ENCODE assay signal across 21 cellular contexts in genomic region chr17:3759597-3760216, GRCh38. TPM values are rescaled to one million over a fixed set of nuclear protein-coding genes. Genes with fewer than 3 reads are reported as not detected.
DNase-seq lines count a peak whose midpoint lies in the region; TF ChIP-seq lines count a peak whose summit lies in the region.
"Had no signal": no experiment of that assay in that cellular context is flagged by ENCODE, and none has a peak within 500 bp of the region (broad histone marks: within the 10 kb centered on the region; RNA-seq: fewer than 3 reads in every experiment).

No MANE protein-coding gene starts in this region.

- no peaks in the 10 kb centered on the region for H4K20me1 ChIP-seq in DOHH2 (ENCODE audit: control insufficient read depth, insufficient read depth, low read depth, low read length)

- intact Hi-C loops in CD4-positive, alpha-beta memory T cell (cut with micrococcal nuclease): no loop called here
- intact Hi-C loops in activated T-helper 1 cell treated with anti-CD3 and anti-CD28 coated beads, Interleukin-12 subunit alpha, Interleukin-12 subunit beta, Interleukin-2, Interleukin-4 antibody, amounts not matched to agents 30 ng/mL and 10 ng/mL and 1 ng/mL, durations not matched to agents 14 hours and 24 hours and 36 hours (cut with micrococcal nuclease): no loop called here

- H3K18ac ChIP-seq in neuronal stem cell (ENCODE audit: low read length): no peak overlapping the region

- no peaks in the 10 kb centered on the region for H3K79me1 ChIP-seq in neuronal stem cell (ENCODE audit: low read depth, low read length)

- no peaks in the 10 kb centered on the region for H3K36me3 ChIP-seq in CD4-positive, alpha-beta memory T cell (ENCODE audit: insufficient read depth, low read length)
- no peaks in the 10 kb centered on the region for H3K36me3 ChIP-seq in DOHH2 (ENCODE audit: control insufficient read depth, low read length)
- no peaks in the 10 kb centered on the region for H3K36me3 ChIP-seq in neuronal stem cell (replicated peaks in 1 of 2; ENCODE audit: control insufficient read depth in 2 of 2, insufficient read depth in 2 of 2, low read length in 2 of 2)
- H3K36me3 ChIP-seq: BE2C had no signal

- no peak overlapping the region for H3K23ac ChIP-seq in neuronal stem cell (ENCODE audit: low read depth, low read length, poor library complexity)

- H3K79me2 ChIP-seq in DOHH2 (ENCODE audit: control insufficient read depth, low read length): no peaks in the 10 kb centered on the region

- peak overlapping the region; percentile 69 for H2AFZ ChIP-seq in neuronal stem cell (ENCODE audit: low read length)

- no peak overlapping the region for H4K8ac ChIP-seq in neuronal stem cell (ENCODE audit: low read depth, low read length)

- H4K91ac ChIP-seq in neuronal stem cell (ENCODE audit: low read depth, low read length, poor library complexity): no peak overlapping the region

- H3K9me3 ChIP-seq in CD4-positive, alpha-beta memory T cell (ENCODE audit: control insufficient read depth in 1 of 2, low read length in 2 of 2): no peaks in the 10 kb centered on the region
- H3K9me3 ChIP-seq in DOHH2 (ENCODE audit: control insufficient read depth, insufficient read depth, low read length): no peaks in the 10 kb centered on the region
- peaks cover 0 to 9% of the 10 kb centered on the region in 2 donors for H3K9me3 ChIP-seq in neuronal stem cell (replicated peaks in 1 of 2; ENCODE audit: control insufficient read depth in 2 of 2, insufficient read depth in 1 of 2, low read depth in 1 of 2, low read length in 2 of 2)
- H3K9me3 ChIP-seq: BE2C had no signal

- peaks cover 0 to 1% of the 10 kb centered on the region in 2 donors for H3K27me3 Mint-ChIP-seq in CD4-positive, alpha-beta memory T cell
- peaks cover 2% of the 10 kb centered on the region for H3K27me3 Mint-ChIP-seq in activated T-helper 1 cell treated with anti-CD3 and anti-CD28 coated beads, Interleukin-12 subunit alpha, Interleukin-12 subunit beta, Interleukin-2, Interleukin-4 antibody, amounts not matched to agents 30 ng/mL and 10 ng/mL and 1 ng/mL, durations not matched to agents 14 hours and 24 hours and 36 hours (ENCODE audit: insufficient read depth)

- POLR2A ChIA-PET in CD4-positive, alpha-beta memory T cell (lab: Charles Lee; ENCODE audit: partially characterized antibody): no interaction called here

- H2AK5ac ChIP-seq in neuronal stem cell (ENCODE audit: low read depth, low read length): peak overlapping the region; percentile 38

- H3K9ac ChIP-seq in neuronal stem cell (ENCODE audit: low read depth, low read length, poor library complexity): no peak overlapping the region

- H3K4me2 ChIP-seq in DOHH2 (ENCODE audit: low read length): peak overlapping the region; percentile 17; the same call in 1 of the 2 replicates
- no peak overlapping the region for H3K4me2 ChIP-seq in neuronal stem cell (ENCODE audit: insufficient read depth, low read length, poor library complexity, severe bottlenecking)

- no peak overlapping the region for H3K4me3 Mint-ChIP-seq in CD4-positive, alpha-beta memory T cell
- no peak overlapping the region for H3K4me3 Mint-ChIP-seq in activated T-helper 1 cell treated with anti-CD3 and anti-CD28 coated beads, Interleukin-12 subunit alpha, Interleukin-12 subunit beta, Interleukin-2, Interleukin-4 antibody, amounts not matched to agents 30 ng/mL and 10 ng/mL and 1 ng/mL, durations not matched to agents 14 hours and 24 hours and 36 hours
- H3K4me3 Mint-ChIP-seq: CD14-positive monocyte had no signal

- WGBS in neuronal stem cell (ENCODE audit: extremely low coverage in 2 of 2, insufficient read length in 2 of 2, insufficient replicate concordance in 1 of 2), 2 donors: no CpG with 5 or more reads among the region's 6 CpGs

- H3K4me1 ChIP-seq in CD4-positive, alpha-beta memory T cell (ENCODE audit: insufficient read depth, low read length): peaks cover 28% of the 10 kb centered on the region
- H3K4me1 ChIP-seq in DOHH2 (ENCODE audit: control insufficient read depth, low read length) (peaks cover 17% of the 10 kb centered on the region), neuronal stem cell (ENCODE audit: control insufficient read depth in 2 of 2, insufficient read depth in 1 of 2, low read depth in 1 of 2, low read length in 2 of 2) (no peaks in the 10 kb centered on the region)
- H3K4me1 ChIP-seq: BE2C had no signal

- TF ChIP-seq CTCF in DOHH2 (IDR thresholded peaks at IDR 0.05; ENCODE audit: low read depth, low read length, poor library complexity, severe bottlenecking): no peak
- no peak for TF ChIP-seq CTCF in GM13976 (IDR thresholded peaks at IDR 0.05; ENCODE audit: borderline replicate concordance, control extremely low read depth, extremely low read depth, insufficient read depth, missing control alignments)

- CTCF ChIA-PET in CD4-positive, alpha-beta memory T cell (lab: Charles Lee; ENCODE audit: partially characterized antibody): interaction anchor here (0.9 kb wide), 1 partner anchor 22 kb away, joined by 3 read pairs; no protein-coding TSS in a partner anchor

- H3K4me1 Mint-ChIP-seq in CD4-positive, alpha-beta memory T cell: peaks cover 9 to 45% (median 21%) of the 10 kb centered on the region in 4 donors
- peaks cover 25% of the 10 kb centered on the region for H3K4me1 Mint-ChIP-seq in activated T-helper 1 cell treated with anti-CD3 and anti-CD28 coated beads, Interleukin-12 subunit alpha, Interleukin-12 subunit beta, Interleukin-2, Interleukin-4 antibody, amounts not matched to agents 30 ng/mL and 10 ng/mL and 1 ng/mL, durations not matched to agents 14 hours and 24 hours and 36 hours (ENCODE audit: low read depth)

- H3K9me3 Mint-ChIP-seq in CD4-positive, alpha-beta memory T cell: peaks cover 0 to 3% (median 0%) of the 10 kb centered on the region in 8 donors
- H3K9me3 Mint-ChIP-seq in activated T-helper 1 cell treated with anti-CD3 and anti-CD28 coated beads, Interleukin-12 subunit alpha, Interleukin-12 subunit beta, Interleukin-2, Interleukin-4 antibody, amounts not matched to agents 30 ng/mL and 10 ng/mL and 1 ng/mL, durations not matched to agents 14 hours and 24 hours and 36 hours: peaks cover 17% of the 10 kb centered on the region

- H3F3A ChIP-seq in DOHH2 (ENCODE audit: control insufficient read depth, insufficient read depth): peaks cover 3% of the 10 kb centered on the region; the same call in 1 of the 2 replicates

- H3K9me2 ChIP-seq in DOHH2 (replicated peaks; ENCODE audit: control insufficient read depth, low read length): no peaks in the 10 kb centered on the region

- H3K4ac ChIP-seq in neuronal stem cell (ENCODE audit: low read length): no peak overlapping the region

- H3K14ac ChIP-seq in neuronal stem cell (ENCODE audit: low read length): no peak overlapping the region

- H3K27ac Mint-ChIP-seq in CD4-positive, alpha-beta memory T cell: peak overlapping the region in 4 of 7 donors; percentile 1 to 75 (median 32)
- peak overlapping the region; percentile 27 for H3K27ac Mint-ChIP-seq in activated T-helper 1 cell treated with anti-CD3 and anti-CD28 coated beads, Interleukin-12 subunit alpha, Interleukin-12 subunit beta, Interleukin-2, Interleukin-4 antibody, amounts not matched to agents 30 ng/mL and 10 ng/mL and 1 ng/mL, durations not matched to agents 14 hours and 24 hours and 36 hours
- H3K27ac Mint-ChIP-seq: CD14-positive monocyte had no signal

- H3K36me3 Mint-ChIP-seq in CD4-positive, alpha-beta memory T cell: no peaks in the 10 kb centered on the region
- H3K36me3 Mint-ChIP-seq in activated T-helper 1 cell treated with anti-CD3 and anti-CD28 coated beads, Interleukin-12 subunit alpha, Interleukin-12 subunit beta, Interleukin-2, Interleukin-4 antibody, amounts not matched to agents 30 ng/mL and 10 ng/mL and 1 ng/mL, durations not matched to agents 14 hours and 24 hours and 36 hours (ENCODE audit: low read depth): peaks cover 17% of the 10 kb centered on the region

- H3K27ac ChIP-seq in CD4-positive, alpha-beta memory T cell (ENCODE audit: low read depth, low read length): no peak overlapping the region
- H3K27ac ChIP-seq in DOHH2 (ENCODE audit: low read depth, low read length) (no peak overlapping the region), neuronal stem cell (replicated peaks; ENCODE audit: low read length) (no peak overlapping the region)

- H2BK12ac ChIP-seq in neuronal stem cell (ENCODE audit: low read length): no peak overlapping the region

- no peak for DNase-seq in CD4-positive, alpha-beta memory T cell
- DNase-seq in activated T-helper 1 cell treated with anti-CD3 and anti-CD28 coated beads, Interleukin-12 subunit alpha, Interleukin-12 subunit beta, Interleukin-2, Interleukin-4 antibody, amounts not matched to agents 30 ng/mL and 10 ng/mL and 1 ng/mL, durations not matched to agents 14 hours and 24 hours and 36 hours (ENCODE audit: low spot score): no peak
- DNase-seq in neuronal stem cell (ENCODE audit: low spot score) (no peak), GM13976 (ENCODE audit: low spot score) (no peak), NCI-H2029 treated with DMSO at 0.1 percent for 48 hours (lab: John Stamatoyannopoulos, UW) (no peak)
- DNase-seq in activated CD8-positive, alpha-beta memory T cell treated with anti-CD3 and anti-CD28 coated beads, Interleukin-2, amount 50 U/mL, for 4 hours: no peak
- DNase-seq: BE2C; Calu3; DMS79 treated with DMSO at 0.1 percent for 48 hours; KBM-7; MV-4-11; NCI-H1105 treated with DMSO at 0.1 percent for 48 hours; NCI-H146; NCI-H1930; NCI-H446 treated with DMSO at 0.1 percent for 48 hours; NCI-H526; NCI-H82; NK-92 treated with Interleukin-12 subunit alpha and Interleukin-12 subunit beta, amount 100 ng/mL, for 24 hours; PC-3 had no signal

- no peak overlapping the region for H2BK15ac ChIP-seq in neuronal stem cell (ENCODE audit: low read length)

- H3K4me3 ChIP-seq in CD4-positive, alpha-beta memory T cell (ENCODE audit: low read length in 2 of 2): no peak overlapping the region
- H3K4me3 ChIP-seq in DOHH2 (ENCODE audit: low read length) (no peak overlapping the region), neuronal stem cell (ENCODE audit: low read length in 2 of 2) (no peak overlapping the region)

- no peaks in the 10 kb centered on the region for H3K27me3 ChIP-seq in CD4-positive, alpha-beta memory T cell (ENCODE audit: insufficient read depth, low read length)
- H3K27me3 ChIP-seq in DOHH2 (ENCODE audit: control insufficient read depth, low read length) (no peaks in the 10 kb centered on the region), neuronal stem cell (ENCODE audit: control insufficient read depth in 3 of 3, insufficient read depth in 3 of 3, low read depth in 1 of 3, low read length in 3 of 3) (peaks cover 0 to 6% (median 2%) of the 10 kb centered on the region in 3 experiments)
- H3K27me3 ChIP-seq: BE2C had no signal

- H2BK5ac ChIP-seq in neuronal stem cell (ENCODE audit: low read length): no peak overlapping the region

- in situ Hi-C loops in GM13976 (cut with MboI; ENCODE audit: low sequenced_read_pairs, unreplicated experiment): no loop called here

- no peak overlapping the region for H2BK120ac ChIP-seq in neuronal stem cell (ENCODE audit: low read depth, low read length)

RNA-seq across cellular contexts. Expression of gene HASPIN, which starts 36.0 kb away (rescaled TPM):
- total RNA-seq in CD4-positive, alpha-beta memory T cell: under 1 TPM; 0.28 to 0.41 TPM
- polyA plus RNA-seq in CD4-positive, alpha-beta memory T cell: under 1 TPM in 1 of 2 donors, not detected in 1; 0.29 TPM
- total RNA-seq in activated T-helper 1 cell treated with anti-CD3 and anti-CD28 coated beads, Interleukin-12 subunit alpha, Interleukin-12 subunit beta, Interleukin-2, Interleukin-4 antibody, amounts not matched to agents 30 ng/mL and 10 ng/mL and 1 ng/mL, durations not matched to agents 14 hours and 24 hours and 36 hours: 25.7 and 26.1 TPM in 2 replicates
- polyA plus RNA-seq in neuronal stem cell (2013, experiment 1 of 2): 12.3 TPM
- polyA plus RNA-seq in neuronal stem cell (2013, experiment 2 of 2): 12.4 TPM
- polyA plus RNA-seq: CD14-positive monocyte had no signal

RNA-seq across cellular contexts. Expression of gene ITGAE, which starts 41.3 kb away (rescaled TPM):
- total RNA-seq in CD4-positive, alpha-beta memory T cell: 10 to 100 TPM; 17.2 to 18.7 TPM
- 10 to 100 TPM; 36.6 to 43.6 TPM for polyA plus RNA-seq in CD4-positive, alpha-beta memory T cell
- 31.8 and 35.0 TPM in 2 replicates for total RNA-seq in activated T-helper 1 cell treated with anti-CD3 and anti-CD28 coated beads, Interleukin-12 subunit alpha, Interleukin-12 subunit beta, Interleukin-2, Interleukin-4 antibody, amounts not matched to agents 30 ng/mL and 10 ng/mL and 1 ng/mL, durations not matched to agents 14 hours and 24 hours and 36 hours
- 59.7 TPM for polyA plus RNA-seq in neuronal stem cell (2013, experiment 1 of 2)
- polyA plus RNA-seq in neuronal stem cell (2013, experiment 2 of 2): 59.3 TPM

Comparison
In these comparisons a context has a peak if more than half of its experiments do, and no peak if none do; other contexts are left out.
1. RNA of gene HASPIN, which starts 36.0 kb away (total RNA-seq): 25.7 to 26.1 TPM in activated T-helper 1 cell treated with anti-CD3 and anti-CD28 coated beads, Interleukin-12 subunit alpha, Interleukin-12 subunit beta, Interleukin-2, Interleukin-4 antibody, amounts not matched to agents 30 ng/mL and 10 ng/mL and 1 ng/mL, durations not matched to agents 14 hours and 24 hours and 36 hours; 0.28 to 0.41 TPM in CD4-positive, alpha-beta memory T cell; every median in the first group is over 10 times any median in the second.